ENCODE assay signal across 17 cellular contexts in the genomic region with DNA sequence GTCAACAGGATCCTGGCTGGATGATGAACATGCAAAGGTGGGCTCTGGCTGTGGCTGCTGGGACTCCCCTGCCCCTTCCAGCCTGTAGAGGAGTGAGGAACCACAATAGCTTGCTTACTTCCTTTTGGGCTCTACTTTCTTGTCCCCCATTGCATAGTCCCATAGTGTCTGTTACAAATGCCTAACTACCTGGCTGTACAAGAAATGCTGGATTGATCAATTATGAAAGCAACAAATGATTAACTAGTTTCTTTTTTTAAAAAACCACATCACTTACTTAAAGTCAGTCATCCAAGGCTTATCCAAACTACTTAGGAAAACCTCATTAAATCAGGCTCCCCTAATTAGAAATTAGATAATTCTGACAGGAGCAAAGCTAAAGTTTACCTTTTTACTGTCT.
A peak's percentile ranks its signal among the peaks of the same experiment; 100 is the strongest.
DNase-seq lines count a peak whose midpoint lies in the region; ATAC-seq, FAIRE-seq and TF ChIP-seq lines count a peak whose summit lies in the region.
"Had no signal": no experiment of that assay in that cellular context is flagged by ENCODE, and none has a peak within 500 bp of the region (broad histone marks: within the 10 kb centered on the region; RNA-seq: fewer than 3 reads in every experiment).

No MANE protein-coding gene starts in this region.

- TF ChIP-seq EP300 in HepG2 (IDR thresholded peaks at IDR 0.05; ENCODE audit: low read depth in 2 of 2, low read length in 2 of 2) (no peak), HepG2 (CRISPR knock-in tag; IDR thresholded peaks at IDR 0.05; ENCODE audit: borderline replicate concordance) (no peak)

- BruUV-seq in HepG2 (replicated peaks; lab: Mats Ljungman, UMichigan) = no TSS peak

- no peaks in the 10 kb centered on the region for H3K36me3 Mint-ChIP-seq in nephron (ENCODE audit: low read depth)

- no peaks in the 10 kb centered on the region for H3K4me1 Mint-ChIP-seq in nephron

- CTCF ChIA-PET in HepG2 (lab: Yijun Ruan, JAX; ENCODE audit: low intra/inter-chr PET ratio, low total read pairs) = no interaction called here

- H3K9me3 ChIP-seq in liver (ENCODE audit: control insufficient read depth in 4 of 4, low read length in 3 of 4) = no peaks in the 10 kb centered on the region
- no peaks in the 10 kb centered on the region for H3K9me3 ChIP-seq in HepG2 (ENCODE audit: low read length)
- H3K9me3 ChIP-seq in spleen = no peaks in the 10 kb centered on the region
- H3K9me3 ChIP-seq: A549 had no signal

- peak overlapping the region in 2 of 3 experiments; percentile 37 to 53 for H3K4me3 Mint-ChIP-seq in nephron
- H3K4me3 Mint-ChIP-seq: CD4-positive, alpha-beta T cell had no signal

- H3K4me3 ChIP-seq in liver (ENCODE audit: low read depth in 1 of 3, low read length in 3 of 3) = no peak overlapping the region
- H3K4me3 ChIP-seq in HepG2 (replicated peaks in 1 of 3; ENCODE audit: insufficient read depth in 1 of 3, low read depth in 2 of 3, low read length in 3 of 3) = no peak overlapping the region
- H3K4me3 ChIP-seq in spleen = no peak overlapping the region
- H3K4me3 ChIP-seq: A549 had no signal

- no peak for DNase-seq in HepG2 (ENCODE audit: low spot score)
- peak; percentile 45 for DNase-seq in left kidney (ENCODE audit: low read depth, low spot score)
- no peak for DNase-seq in spleen
- DNase-seq in anterior cingulate cortex (lab: John Stamatoyannopoulos, UW) = no peak
- DNase-seq in nucleus accumbens (lab: John Stamatoyannopoulos, UW) = no peak
- DNase-seq: AML-193; CD4-positive, alpha-beta T cell; DMS153; DMS79; GDM1; GOT3; H7 had no signal

- H3K9ac ChIP-seq in liver (ENCODE audit: low read depth in 1 of 2, low read length in 2 of 2) (no peak overlapping the region), HepG2 (ENCODE audit: insufficient read depth, low read depth, low read length) (no peak overlapping the region)

- H3K36me3 ChIP-seq in liver (ENCODE audit: control insufficient read depth in 4 of 4, insufficient read depth in 3 of 4, low read depth in 1 of 4, low read length in 3 of 4) = no peaks in the 10 kb centered on the region
- no peaks in the 10 kb centered on the region for H3K36me3 ChIP-seq in HepG2 (replicated peaks in 1 of 2; ENCODE audit: control insufficient read depth in 1 of 2, insufficient read depth in 2 of 2, low read length in 2 of 2)
- no peaks in the 10 kb centered on the region for H3K36me3 ChIP-seq in spleen

- H3K4me1 ChIP-seq in liver (ENCODE audit: control insufficient read depth in 4 of 4, insufficient read depth in 4 of 4, low read length in 3 of 4) (peaks cover 2 to 13% (median 8%) of the 10 kb centered on the region in 4 donors), HepG2 (ENCODE audit: insufficient read depth, low read length) (peaks cover 59% of the 10 kb centered on the region), spleen (no peaks in the 10 kb centered on the region)

- peak overlapping the region; percentile 61 to 94 (median 87) for H3K27ac Mint-ChIP-seq in nephron
- H3K27ac Mint-ChIP-seq: CD4-positive, alpha-beta T cell had no signal

- intact Hi-C loops in HepG2 (cut with micrococcal nuclease; ENCODE audit: unreplicated experiment) = loop anchor here (10.0 kb wide), 1 partner anchor 55 kb away; no protein-coding TSS in a partner anchor
- intact Hi-C loops in spleen (cut with DNase I; ENCODE audit: low total_unique reads) = no loop called here

- H3K27ac ChIP-seq in liver (ENCODE audit: low read depth in 1 of 2, low read length in 2 of 2) (peak overlapping the region in 1 of 2 donors; percentile 20), HepG2 (ENCODE audit: extremely low read length, insufficient read depth, low read length) (no peak overlapping the region), spleen (no peak overlapping the region)
- H3K27ac ChIP-seq: 22Rv1, A549, C4-2B had no signal

- ATAC-seq in HepG2 = no peak
- ATAC-seq: A549 had no signal

- no peak for TF ChIP-seq CTCF in liver (IDR thresholded peaks at IDR 0.05; ENCODE audit: low read depth, low read length, missing input control)
- no peak for TF ChIP-seq CTCF in HepG2 (CRISPR knock-in tag; IDR thresholded peaks at IDR 0.05)
- TF ChIP-seq CTCF in nephron (IDR thresholded peaks at IDR 0.05; ENCODE audit: unreplicated experiment in 3 of 3) = no peak
- TF ChIP-seq CTCF in spleen (IDR thresholded peaks at IDR 0.05 in 8 of 11, conservative IDR thresholded peaks at IDR 0.05 in 3 of 11) = no peak

- H3K79me2 ChIP-seq in HepG2 (ENCODE audit: insufficient read depth, low read length) = no peaks in the 10 kb centered on the region

- in situ Hi-C loops in HepG2 (cut with HindIII; ENCODE audit: extremely low pct_ligation_motif_present, low pct_unique_long_range_greater_than_20kb) = no loop called here

- H3K9me3 Mint-ChIP-seq in nephron = no peaks in the 10 kb centered on the region
- H3K9me3 Mint-ChIP-seq: CD4-positive, alpha-beta T cell had no signal

- TF ChIP-seq RAD21 in liver (IDR thresholded peaks at IDR 0.05) = no peak
- TF ChIP-seq RAD21 in HepG2 (CRISPR knock-in tag; IDR thresholded peaks at IDR 0.05) = no peak

- no peaks in the 10 kb centered on the region for H3K27me3 ChIP-seq in liver (ENCODE audit: control insufficient read depth in 4 of 4, insufficient read depth in 4 of 4, low read length in 3 of 4)
- H3K27me3 ChIP-seq in HepG2 (ENCODE audit: control insufficient read depth in 1 of 2, insufficient read depth in 2 of 2, low read length in 2 of 2) = no peaks in the 10 kb centered on the region
- H3K27me3 ChIP-seq in spleen (replicated peaks in 1 of 7) = peaks cover 0 to 12% (median 0%) of the 10 kb centered on the region in 7 donors

- H4K20me1 ChIP-seq in HepG2 (ENCODE audit: insufficient read depth, low read length) = no peaks in the 10 kb centered on the region

- H3K27me3 Mint-ChIP-seq in nephron (ENCODE audit: low read depth) = peaks cover 5% of the 10 kb centered on the region

- POLR2A ChIA-PET in HepG2 (lab: Yijun Ruan, JAX) = no interaction called here

- TF ChIP-seq POLR2A in HepG2 (IDR thresholded peaks at IDR 0.05; ENCODE audit: insufficient read depth in 1 of 2, low read depth in 2 of 2, low read length in 2 of 2) (no peak), spleen (IDR thresholded peaks at IDR 0.05) (no peak)

- no peak overlapping the region for H2AFZ ChIP-seq in HepG2 (ENCODE audit: low read length)

- H3K4me2 ChIP-seq in HepG2 (ENCODE audit: low read depth, low read length) = no peak overlapping the region
- H3K4me2 ChIP-seq: A549 had no signal

- no peak for FAIRE-seq in HepG2 (lab: Jason Lieb, UNC)
- FAIRE-seq: A549 had no signal

TF ChIP-seq in liver, 16 proteins besides CTCF, POLR2A, EP300 and RAD21:
- TF ChIP-seq FOXA2 (IDR thresholded peaks at IDR 0.05) (no peak), TAF1 (conservative IDR thresholded peaks at IDR 0.05) (no peak), SP1 (IDR thresholded peaks at IDR 0.05) (peak; percentile 9)
- TF ChIP-seq, protein P1, sequence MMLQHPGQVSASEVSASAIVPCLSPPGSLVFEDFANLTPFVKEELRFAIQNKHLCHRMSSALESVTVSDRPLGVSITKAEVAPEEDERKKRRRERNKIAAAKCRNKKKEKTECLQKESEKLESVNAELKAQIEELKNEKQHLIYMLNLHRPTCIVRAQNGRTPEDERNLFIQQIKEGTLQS (IDR thresholded peaks at IDR 0.05) = no peak

TF ChIP-seq in HepG2, 621 proteins besides CTCF, POLR2A, EP300 and RAD21 (continues in another document):
- no peak for TF ChIP-seq ZNF850 (CRISPR knock-in tag; conservative IDR thresholded peaks at IDR 0.05)
- TF ChIP-seq ZNF362 (CRISPR knock-in tag; IDR thresholded peaks at IDR 0.05; ENCODE audit: borderline replicate concordance) = no peak
- no peak for TF ChIP-seq ZNF746 (CRISPR knock-in tag; IDR thresholded peaks at IDR 0.05)
- no peak for TF ChIP-seq ESRRA (CRISPR knock-in tag; IDR thresholded peaks at IDR 0.05; ENCODE audit: low read depth)
- no peak for TF ChIP-seq KLF16 (CRISPR knock-in tag; IDR thresholded peaks at IDR 0.05)
- no peak for TF ChIP-seq MLX (CRISPR knock-in tag; IDR thresholded peaks at IDR 0.05)
- no peak for TF ChIP-seq FOXJ3 (CRISPR knock-in tag; IDR thresholded peaks at IDR 0.05; ENCODE audit: borderline replicate concordance)
